Comparison of ENCODE assay signal across 8 cellular contexts in genomic region chr7:107150375-107151073, GRCh38. TPM values are rescaled to one million over a fixed set of nuclear protein-coding genes. Genes with fewer than 3 reads are reported as not detected.
A peak's percentile ranks its signal among the peaks of the same experiment; 100 is the strongest.
DNase-seq lines count a peak whose midpoint lies in the region; ATAC-seq and TF ChIP-seq lines count a peak whose summit lies in the region.

No MANE protein-coding gene starts in this region.

- peaks cover 17% of the 10 kb centered on the region for H3K4me1 ChIP-seq in KMS-11 (ENCODE audit: low read depth, poor library complexity, severe bottlenecking)

- intact Hi-C loops in posterior cingulate gyrus (cut with DNase I) = no loop called here

- no peak for ATAC-seq in HG03432 (IDR thresholded peaks at IDR 0.05; ENCODE audit: unreplicated experiment)

- H3K4me3 ChIP-seq in KMS-11 (IDR thresholded peaks at IDR 0.05; ENCODE audit: insufficient read depth, low read depth, low read length) (no peak overlapping the region), foreskin fibroblast (ENCODE audit: low read depth in 1 of 2, low read length in 2 of 2) (no peak overlapping the region)

- no peaks in the 10 kb centered on the region for H3K79me2 ChIP-seq in KMS-11 (ENCODE audit: insufficient read depth, low read depth)

- DNase-seq in COLO829 (ENCODE audit: low spot score) = peak; percentile 66
- peak; percentile 81 for DNase-seq in RKO (ENCODE audit: low spot score)
- DNase-seq in activated T-helper 1 cell treated with Interleukin-2 at 50 U/mL for 16 hours (ENCODE audit: low read depth) = peak; percentile 51
- peak; percentile 58 to 87 for DNase-seq in foreskin fibroblast
- peak in 7 of 10 donors; percentile 50 to 80 (median 70) for DNase-seq in posterior cingulate gyrus
- peak; percentile 77 for DNase-seq in ureter (ENCODE audit: low spot score)

- H3K27ac ChIP-seq in KMS-11 = no peak overlapping the region

- H3K36me3 ChIP-seq in KMS-11 (ENCODE audit: insufficient read depth) = no peaks in the 10 kb centered on the region

- no peak overlapping the region for H2AFZ ChIP-seq in KMS-11 (ENCODE audit: low read depth)

- TF ChIP-seq CTCF in KMS-11 (conservative IDR thresholded peaks at IDR 0.05; ENCODE audit: low read depth, low read length) (peak; percentile 93), foreskin fibroblast (IDR thresholded peaks at IDR 0.05; ENCODE audit: low read depth, low read length) (peak; percentile 42)

- no peaks in the 10 kb centered on the region for H4K20me1 ChIP-seq in KMS-11 (ENCODE audit: insufficient read depth)

- H3K4me2 ChIP-seq in KMS-11 = no peak overlapping the region; the same call in 1 of the 2 replicates

- H3K27me3 ChIP-seq in KMS-11 (ENCODE audit: insufficient read depth, low read depth) = no peaks in the 10 kb centered on the region

- H3K9ac ChIP-seq in KMS-11 = no peak overlapping the region

RNA-seq across cellular contexts. Expression of gene HBP1, which starts 18.3 kb away (rescaled TPM):
- total RNA-seq in ureter = 62.1 TPM
